8 cellular contexts compared by ENCODE assay signal in the genomic region with DNA sequence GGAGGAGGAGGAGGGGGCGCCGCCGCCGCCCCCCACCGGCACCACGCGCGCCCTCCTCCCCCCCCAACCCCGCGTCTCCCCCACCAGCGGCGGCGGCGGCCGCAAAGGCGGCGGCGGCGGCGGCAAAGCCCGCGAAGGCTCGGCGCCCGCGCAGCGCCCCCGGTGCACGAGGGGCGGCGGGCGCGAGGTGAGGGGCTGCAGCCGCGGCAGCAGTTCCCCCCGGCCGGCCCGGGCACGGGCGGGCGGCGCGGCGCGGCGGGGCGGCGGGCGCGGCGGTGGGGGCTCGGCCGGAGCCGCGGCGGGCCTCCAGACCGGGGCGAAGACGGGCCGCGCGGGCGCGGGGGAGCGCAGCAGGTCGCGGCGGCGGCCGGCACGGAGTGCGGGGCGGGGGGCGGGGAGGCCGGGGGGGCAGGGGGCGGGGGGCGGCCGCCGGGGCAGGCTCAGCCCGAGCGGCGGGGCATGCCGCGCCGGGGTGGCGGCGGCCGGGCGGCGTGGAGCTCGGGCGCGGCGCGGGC. TPM values are rescaled to one million over a fixed set of nuclear protein-coding genes. Genes with fewer than 3 reads are reported as not detected.
A peak's percentile ranks its signal among the peaks of the same experiment; 100 is the strongest.
DNase-seq lines count a peak whose midpoint lies in the region; ATAC-seq and TF ChIP-seq lines count a peak whose summit lies in the region.

No MANE protein-coding gene starts in this region.

- H3K4me3 ChIP-seq in heart left ventricle: peak overlapping the region; percentile 64 to 95 (median 85)
- peak overlapping the region; percentile 68 to 82 for H3K4me3 ChIP-seq in left lung
- peak overlapping the region; percentile 85 for H3K4me3 ChIP-seq in upper lobe of right lung

- H3K4me1 ChIP-seq in heart left ventricle: peaks cover 9 to 47% (median 32%) of the 10 kb centered on the region in 12 donors
- H3K4me1 ChIP-seq in left lung: peaks cover 12 to 70% of the 10 kb centered on the region in 2 donors
- H3K4me1 ChIP-seq in upper lobe of right lung: peaks cover 34% of the 10 kb centered on the region

- peaks cover 46% of the 10 kb centered on the region for H3K4me1 Mint-ChIP-seq in activated naive CD8-positive, alpha-beta T cell treated with anti-CD3 and anti-CD28 coated beads, Interleukin-2, amount 10 ng/mL, durations not matched to agents 7 days and 5 days

- no peak for TF ChIP-seq POLR2A in heart left ventricle (IDR thresholded peaks at IDR 0.05)

- no peak for TF ChIP-seq CTCF in heart left ventricle (IDR thresholded peaks at IDR 0.05)
- TF ChIP-seq CTCF in left lung (IDR thresholded peaks at IDR 0.05): no peak
- TF ChIP-seq CTCF in upper lobe of right lung (IDR thresholded peaks at IDR 0.05): no peak

- no peak for ATAC-seq in heart left ventricle
- no peak for ATAC-seq in Right ventricle myocardium superior (ENCODE audit: poor library complexity)
- no peak for ATAC-seq in activated naive CD8-positive, alpha-beta T cell treated with anti-CD3 and anti-CD28 coated beads, Interleukin-2, amount 10 ng/mL, durations not matched to agents 7 days and 5 days (ENCODE audit: low read depth)
- ATAC-seq in left lung: no peak
- ATAC-seq in upper lobe of right lung: no peak
- no peak for ATAC-seq in HG03442 (IDR thresholded peaks at IDR 0.05; ENCODE audit: unreplicated experiment)

- H3K36me3 ChIP-seq in heart left ventricle (peaks cover 3 to 42% (median 27%) of the 10 kb centered on the region in 9 donors), left lung (peaks cover 0 to 17% of the 10 kb centered on the region in 2 donors), upper lobe of right lung (peaks cover 35% of the 10 kb centered on the region)

- H3K9me3 ChIP-seq in heart left ventricle (no peaks in the 10 kb centered on the region), left lung (no peaks in the 10 kb centered on the region), upper lobe of right lung (no peaks in the 10 kb centered on the region)

- peaks cover 29% of the 10 kb centered on the region for H3K36me3 Mint-ChIP-seq in activated naive CD8-positive, alpha-beta T cell treated with anti-CD3 and anti-CD28 coated beads, Interleukin-2, amount 10 ng/mL, durations not matched to agents 7 days and 5 days

- H3K4me3 Mint-ChIP-seq in activated naive CD8-positive, alpha-beta T cell treated with anti-CD3 and anti-CD28 coated beads, Interleukin-2, amount 10 ng/mL, durations not matched to agents 7 days and 5 days: peak overlapping the region; percentile 76

- DNase-seq in heart left ventricle (peak in 1 of 5 donors; percentile 40), Right ventricle myocardium superior (no peak), left lung (peak in 1 of 2 donors; percentile 85), upper lobe of right lung (no peak), SIG-M5 (lab: John Stamatoyannopoulos, UW) (no peak), Ammon's horn (ENCODE audit: low spot score) (no peak)
- no peak for DNase-seq in activated naive CD8-positive, alpha-beta T cell treated with anti-CD3 and anti-CD28 coated beads, Interleukin-2, amount 10 ng/mL, durations not matched to agents 7 days and 5 days

- H3K27ac Mint-ChIP-seq in activated naive CD8-positive, alpha-beta T cell treated with anti-CD3 and anti-CD28 coated beads, Interleukin-2, amount 10 ng/mL, durations not matched to agents 7 days and 5 days: peak overlapping the region; percentile 86

- WGBS in heart left ventricle, 4 donors: 0 to 6% (median 1%) methylated on average over 10 to 91 of the region's 95 CpGs

- POLR2A ChIA-PET in activated naive CD8-positive, alpha-beta T cell treated with anti-CD3 and anti-CD28 coated beads, Interleukin-2, amount 10 ng/mL, durations not matched to agents 7 days and 5 days (lab: Charles Lee): interaction anchor here (0.6 to 7.1 kb wide), 23 partner anchors 9 to 474 kb away, joined by 3 to 188 read pairs (median 5); partner anchors contain the start of gene COA6

- H3K27me3 Mint-ChIP-seq in activated naive CD8-positive, alpha-beta T cell treated with anti-CD3 and anti-CD28 coated beads, Interleukin-2, amount 10 ng/mL, durations not matched to agents 7 days and 5 days: no peaks in the 10 kb centered on the region

- no peaks in the 10 kb centered on the region for H3K9me3 Mint-ChIP-seq in activated naive CD8-positive, alpha-beta T cell treated with anti-CD3 and anti-CD28 coated beads, Interleukin-2, amount 10 ng/mL, durations not matched to agents 7 days and 5 days

- H3K27me3 ChIP-seq in heart left ventricle: no peaks in the 10 kb centered on the region
- H3K27me3 ChIP-seq in left lung: no peaks in the 10 kb centered on the region
- no peaks in the 10 kb centered on the region for H3K27me3 ChIP-seq in upper lobe of right lung

- peak overlapping the region; percentile 97 to 100 (median 99) for H3K27ac ChIP-seq in heart left ventricle
- H3K27ac ChIP-seq in left lung: peak overlapping the region; percentile 99 to 100
- H3K27ac ChIP-seq in upper lobe of right lung: peak overlapping the region; percentile 99

- intact Hi-C loops in heart left ventricle (cut with DNase I) (loop anchor here (1.0 to 10.0 kb wide), 25 partner anchors 68 to 473 kb away; no protein-coding TSS in a partner anchor), Right ventricle myocardium superior (cut with DNase I) (loop anchor here (2.0 to 10.0 kb wide), 3 partner anchors 115 to 385 kb away; no protein-coding TSS in a partner anchor), left lung (cut with DNase I) (loop anchor here in 1 of 2 donors (5.0 to 10.0 kb wide), 3 partner anchors 113 to 473 kb away; no protein-coding TSS in a partner anchor), upper lobe of right lung (cut with DNase I) (loop anchor here (5.0 kb wide), 1 partner anchor 113 kb away; no protein-coding TSS in a partner anchor)

RNA-seq across cellular contexts. Expression of gene IRF2BP2, which starts 0.4 kb away (rescaled TPM):
- total RNA-seq in heart left ventricle: 100 to 1,000 TPM in 4 of 9 donors, 10 to 100 TPM in 5; 76.7 to 126 (median 81.3) TPM
- 10 to 100 TPM; 36.1 to 77.4 TPM for polyA plus RNA-seq in heart left ventricle
- total RNA-seq in Right ventricle myocardium superior: 119 TPM
- total RNA-seq in activated naive CD8-positive, alpha-beta T cell treated with anti-CD3 and anti-CD28 coated beads, Interleukin-2, amount 10 ng/mL, durations not matched to agents 7 days and 5 days: 100 to 1,000 TPM; 116 to 118 TPM
- 100 to 1,000 TPM; 114 to 135 TPM for total RNA-seq in left lung
- 161 TPM for total RNA-seq in upper lobe of right lung
